ENCODE assay signal across 8 cellular contexts in genomic region chr7:134750083-134751062, GRCh38. TPM values are rescaled to one million over a fixed set of nuclear protein-coding genes. Genes with fewer than 3 reads are reported as not detected.
DNase-seq lines count a peak whose midpoint lies in the region; ATAC-seq and TF ChIP-seq lines count a peak whose summit lies in the region.

No MANE protein-coding gene starts in this region.

- WGBS in right cardiac atrium: 81% methylated on average over 6 of the region's 6 CpGs

- TF ChIP-seq CTCF in HEK293 (tag by site-specific recombination; IDR thresholded peaks at IDR 0.05): peak; percentile 50; the same call in 1 of the 2 replicates

- DNase-seq in EH (ENCODE audit: low read depth) (peak; percentile 63), SK-N-DZ (ENCODE audit: low spot score) (peak; percentile 19), right cardiac atrium (peak; percentile 45 to 70 (median 56)), cerebellum (ENCODE audit: low spot score) (no peak), kidney glomerular epithelial cell (lab: John Stamatoyannopoulos, UW) (no peak)
- peak; percentile 59 for DNase-seq in activated naive CD4-positive, alpha-beta T cell treated with anti-CD3 and anti-CD28 coated beads, Interleukin-2, amount 50 U/mL, for 16 hours
- peak; percentile 10 to 21 for DNase-seq in stimulated activated CD4-positive, alpha-beta T cell treated with anti-CD3 and anti-CD28 coated beads, Interleukin-15, amount 100 ng/mL, for 1 hour (ENCODE audit: low read depth in 1 of 2, low spot score in 1 of 2)

- POLR2A ChIA-PET in HEK293 (lab: Yijun Ruan, JAX): no interaction called here

- CTCF ChIA-PET in HEK293 (lab: Yijun Ruan, JAX): interaction anchor here (0.6 to 2.4 kb wide), 22 partner anchors 8 to 883 kb away, joined by 3 to 12 read pairs (median 4); no protein-coding TSS in a partner anchor

- no peaks in the 10 kb centered on the region for H3K36me3 ChIP-seq in HEK293 (ENCODE audit: control insufficient read depth in 2 of 2, insufficient read depth in 1 of 2, low read length in 2 of 2)

- no peak overlapping the region for H3K4me3 ChIP-seq in HEK293 (ENCODE audit: low read depth, low read length)
- H3K4me3 ChIP-seq in right cardiac atrium (ENCODE audit: low read length): no peak overlapping the region

- ATAC-seq in right cardiac atrium: peak; percentile 69 to 81

- intact Hi-C loops in right cardiac atrium (cut with DNase I): loop anchor here in 2 of 4 donors (10.0 kb wide), 2 partner anchors 56 to 204 kb away; no protein-coding TSS in a partner anchor

- no peaks in the 10 kb centered on the region for H3K4me1 ChIP-seq in HEK293 (ENCODE audit: control insufficient read depth, insufficient read depth, low read length)
- H3K4me1 ChIP-seq in right cardiac atrium (ENCODE audit: control insufficient read depth, insufficient read depth, low read length): no peaks in the 10 kb centered on the region

- no peaks in the 10 kb centered on the region for H3K27me3 ChIP-seq in right cardiac atrium (ENCODE audit: control insufficient read depth, insufficient read depth)

- no peaks in the 10 kb centered on the region for H3K9me3 ChIP-seq in HEK293 (ENCODE audit: control insufficient read depth, insufficient read depth, low read depth, low read length)
- no peaks in the 10 kb centered on the region for H3K9me3 ChIP-seq in right cardiac atrium (ENCODE audit: control insufficient read depth, low read length)

- H3K27ac ChIP-seq in HEK293 (ENCODE audit: extremely low read depth, low read depth, low read length) (no peak overlapping the region), right cardiac atrium (ENCODE audit: low read length) (no peak overlapping the region)

TF ChIP-seq in HEK293, 187 proteins besides CTCF, POLR2A, EP300 and RAD21:
- no peak for TF ChIP-seq ZNF76 (tag by site-specific recombination; IDR thresholded peaks at IDR 0.05; ENCODE audit: borderline replicate concordance, low read depth)
- 0 out of 2 replicates have a peak, but pooled peaks have one; percentile 23 for TF ChIP-seq ZNF580 (tag by site-specific recombination; IDR thresholded peaks at IDR 0.05)

RNA-seq across cellular contexts. Expression of gene CALD1, which starts 29.1 kb away (rescaled TPM):
- polyA plus RNA-seq in SK-N-DZ (2014; cell fraction: cytosol; rRNA removed): 16.3 and 19.1 TPM in 2 replicates
- polyA plus RNA-seq in SK-N-DZ (2014; cell fraction: nucleus; rRNA removed): 19.3 and 21.5 TPM in 2 replicates
- total RNA-seq in right cardiac atrium: 100 to 1,000 TPM; 127 to 214 (median 137) TPM
- 93.9 TPM for polyA plus RNA-seq in right cardiac atrium
- total RNA-seq in cerebellum: 41.8 TPM

Comparison
In these comparisons a context has a peak if more than half of its experiments do, and no peak if none do; other contexts are left out.
1. DNase-seq: peak in EH (single experiment), SK-N-DZ (single experiment), activated naive CD4-positive, alpha-beta T cell treated with anti-CD3 and anti-CD28 coated beads, Interleukin-2, amount 50 U/mL, for 16 hours (single experiment), right cardiac atrium (3 of 3) and stimulated activated CD4-positive, alpha-beta T cell treated with anti-CD3 and anti-CD28 coated beads, Interleukin-15, amount 100 ng/mL, for 1 hour (2 of 2); none in cerebellum (single experiment) and kidney glomerular epithelial cell (single experiment).